ENCODE assay signal across 9 cellular contexts in the genomic region with DNA sequence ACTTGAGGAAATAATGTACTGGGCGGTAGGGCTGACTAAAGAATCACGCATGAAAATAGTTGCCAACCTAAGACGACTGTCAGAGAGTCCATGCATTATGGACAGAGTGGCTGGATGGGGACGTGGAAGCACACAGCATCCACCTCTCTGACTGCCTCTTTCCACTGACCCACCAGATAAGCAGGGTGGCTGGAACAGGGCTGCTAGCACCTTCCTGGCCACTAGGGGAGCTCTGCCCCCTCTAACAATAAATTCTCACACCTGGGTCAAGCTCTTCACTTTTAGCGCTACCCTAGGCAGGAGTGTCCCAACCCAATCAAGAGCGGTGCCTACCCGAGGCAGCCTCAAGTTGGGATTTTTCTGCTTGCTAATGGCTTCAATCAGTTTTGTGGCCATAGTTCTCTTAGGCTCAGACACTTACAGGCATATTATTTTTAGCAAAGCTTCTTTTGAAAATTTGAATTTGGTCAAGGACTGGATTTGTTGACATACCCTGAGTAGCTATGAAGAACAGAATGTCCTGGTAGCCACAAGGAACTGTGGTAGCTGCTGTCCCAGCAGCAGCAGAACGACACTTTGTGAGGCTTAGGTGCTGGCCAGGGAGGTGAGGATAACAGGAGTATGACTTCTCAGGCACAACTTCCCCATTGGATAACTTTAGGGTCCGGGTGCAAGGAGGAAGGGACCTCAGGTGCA. TPM values are rescaled to one million over a fixed set of nuclear protein-coding genes. Genes with fewer than 3 reads are reported as not detected.
DNase-seq lines count a peak whose midpoint lies in the region; ATAC-seq lines count a peak whose summit lies in the region.
"Had no signal": no experiment of that assay in that cellular context is flagged by ENCODE, and none has a peak within 500 bp of the region (broad histone marks: within the 10 kb centered on the region; RNA-seq: fewer than 3 reads in every experiment).

No MANE protein-coding gene starts in this region.

- peak; percentile 11 for DNase-seq in DMS79 treated with DMSO at 0.1 percent for 48 hours (lab: John Stamatoyannopoulos, UW)
- no peak for DNase-seq in DMS79 (lab: John Stamatoyannopoulos, UW)
- peak; percentile 39 for DNase-seq in H4 (ENCODE audit: low spot score)
- DNase-seq in NCI-H2029 treated with DMSO at 0.1 percent for 48 hours (lab: John Stamatoyannopoulos, UW) = peak; percentile 34
- DNase-seq in activated CD4-positive, alpha-beta T cell treated with anti-CD3 and anti-CD28 coated beads, Interleukin-2, amount 50 U/mL, for 48 hours = peak; percentile 56 to 68
- peak; percentile 48 to 59 (median 53) for DNase-seq in effector memory CD8-positive, alpha-beta T cell
- peak; percentile 49 to 51 for DNase-seq in stimulated activated naive CD8-positive, alpha-beta T cell treated with anti-CD3 and anti-CD28 coated beads, Interleukin-15, amount 100 ng/mL, for 72 hours

- H3K36me3 Mint-ChIP-seq in effector memory CD8-positive, alpha-beta T cell (ENCODE audit: insufficient read depth) = peaks cover 4% of the 10 kb centered on the region

- no peaks in the 10 kb centered on the region for H3K27me3 Mint-ChIP-seq in effector memory CD8-positive, alpha-beta T cell
- no peaks in the 10 kb centered on the region for H3K27me3 Mint-ChIP-seq in stimulated activated naive CD8-positive, alpha-beta T cell treated with anti-CD3 and anti-CD28 coated beads, Interleukin-15, amount 100 ng/mL, for 72 hours

- peak overlapping the region; percentile 12 to 75 for H3K27ac Mint-ChIP-seq in effector memory CD8-positive, alpha-beta T cell
- H3K27ac Mint-ChIP-seq in stimulated activated naive CD8-positive, alpha-beta T cell treated with anti-CD3 and anti-CD28 coated beads, Interleukin-15, amount 100 ng/mL, for 72 hours = no peak overlapping the region

- H3K9ac ChIP-seq in muscle layer of colon (ENCODE audit: low read length) = no peak overlapping the region

- H3K4me3 ChIP-seq in muscle layer of colon (ENCODE audit: low read depth in 1 of 2, low read length in 2 of 2) = no peak overlapping the region

- H3K9me3 ChIP-seq in muscle layer of colon (ENCODE audit: low read length) = no peaks in the 10 kb centered on the region

- peak overlapping the region; percentile 48 for H3K27ac ChIP-seq in muscle layer of colon (ENCODE audit: low read depth, low read length)
- H3K27ac ChIP-seq: epithelial cell of prostate had no signal

- ATAC-seq in effector memory CD8-positive, alpha-beta T cell (replicated peaks) = peak; percentile 96
- ATAC-seq in stimulated activated naive CD8-positive, alpha-beta T cell treated with anti-CD3 and anti-CD28 coated beads, Interleukin-15, amount 100 ng/mL, for 72 hours = peak; percentile 83

- no peak overlapping the region for H3K4me3 Mint-ChIP-seq in effector memory CD8-positive, alpha-beta T cell
- H3K4me3 Mint-ChIP-seq in stimulated activated naive CD8-positive, alpha-beta T cell treated with anti-CD3 and anti-CD28 coated beads, Interleukin-15, amount 100 ng/mL, for 72 hours = no peak overlapping the region

- no peaks in the 10 kb centered on the region for H3K27me3 ChIP-seq in muscle layer of colon (ENCODE audit: control insufficient read depth in 1 of 2, insufficient read depth in 2 of 2, low read length in 2 of 2)

- peaks cover 62% of the 10 kb centered on the region for H3K36me3 ChIP-seq in muscle layer of colon (ENCODE audit: insufficient read depth, low read length)

- peaks cover 13% of the 10 kb centered on the region in 2 donors for H3K4me1 Mint-ChIP-seq in effector memory CD8-positive, alpha-beta T cell (ENCODE audit: low read depth in 2 of 2)
- H3K4me1 Mint-ChIP-seq in stimulated activated naive CD8-positive, alpha-beta T cell treated with anti-CD3 and anti-CD28 coated beads, Interleukin-15, amount 100 ng/mL, for 72 hours = peaks cover 12% of the 10 kb centered on the region

- no peaks in the 10 kb centered on the region for H3K9me3 Mint-ChIP-seq in effector memory CD8-positive, alpha-beta T cell
- H3K9me3 Mint-ChIP-seq in stimulated activated naive CD8-positive, alpha-beta T cell treated with anti-CD3 and anti-CD28 coated beads, Interleukin-15, amount 100 ng/mL, for 72 hours = no peaks in the 10 kb centered on the region

- peaks cover 15% of the 10 kb centered on the region for H3K4me1 ChIP-seq in muscle layer of colon (ENCODE audit: insufficient read depth, low read length)

RNA-seq across cellular contexts. Expression of a gene that starts 6.9 kb away (rescaled TPM):
- 2.7 and 3.9 TPM in 2 replicates for total RNA-seq in H4 (2014; rRNA removed; shearing (Covaris generic))

RNA-seq across cellular contexts. Expression of a gene that starts 22.9 kb away (rescaled TPM):
- 1.3 and 2.1 TPM in 2 replicates for total RNA-seq in H4 (2014; rRNA removed; shearing (Covaris generic))

RNA-seq across cellular contexts. Expression of a gene that starts 31.7 kb away (rescaled TPM):
- total RNA-seq in H4 (2014; rRNA removed; shearing (Covaris generic)) = 16.9 and 44.9 TPM in 2 replicates

RNA-seq across cellular contexts. Expression of a gene that starts 35.3 kb away (rescaled TPM):
- total RNA-seq in H4 (2014; rRNA removed; shearing (Covaris generic)) = 71.2 and 95.8 TPM in 2 replicates

RNA-seq across cellular contexts. Expression of a gene that starts 35.8 kb away (rescaled TPM):
- 115 and 121 TPM in 2 replicates for total RNA-seq in H4 (2014; rRNA removed; shearing (Covaris generic))

Comparison
In these comparisons a context has a peak if more than half of its experiments do, and no peak if none do; other contexts are left out.
1. H3K27ac Mint-ChIP-seq: peak in effector memory CD8-positive, alpha-beta T cell (2 of 2); none in stimulated activated naive CD8-positive, alpha-beta T cell treated with anti-CD3 and anti-CD28 coated beads, Interleukin-15, amount 100 ng/mL, for 72 hours (0 of 2).